In genomic region chr19:49848938-49849337, GRCh38 we compare ENCODE assay signal across 1 cellular context.
TF ChIP-seq lines count a peak whose summit lies in the region.

No MANE protein-coding gene starts in this region.

TF ChIP-seq in IMR-90, 13 proteins besides CTCF, POLR2A, EP300 and RAD21:
- TF ChIP-seq SMC3 (IDR thresholded peaks at IDR 0.05; ENCODE audit: low read depth, low read length), result no peak
